In the genomic region with DNA sequence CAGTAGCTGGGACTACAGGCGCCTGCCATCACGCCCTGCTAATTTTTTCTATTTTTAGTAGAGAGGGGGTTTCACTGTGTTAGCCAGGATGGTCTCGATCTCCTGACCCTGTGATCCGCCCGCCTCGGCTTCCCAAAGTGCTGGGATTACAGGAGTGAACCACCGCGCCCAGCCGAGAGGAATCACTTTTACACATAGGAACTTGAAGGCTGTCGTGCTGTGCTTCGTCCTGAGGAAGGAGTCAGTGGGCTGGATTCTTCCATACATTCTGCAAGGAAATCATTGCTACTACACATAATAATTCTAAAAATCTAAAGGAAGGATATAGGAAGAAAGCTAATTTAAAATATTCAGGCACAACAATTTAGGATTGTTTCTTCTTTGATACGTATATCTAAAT, we compare ENCODE assay signal across 15 cellular contexts. TPM values are rescaled to one million over a fixed set of nuclear protein-coding genes. Genes with fewer than 3 reads are reported as not detected.
A peak's percentile ranks its signal among the peaks of the same experiment; 100 is the strongest.
DNase-seq lines count a peak whose midpoint lies in the region; ATAC-seq and TF ChIP-seq lines count a peak whose summit lies in the region.
"Had no signal": no experiment of that assay in that cellular context is flagged by ENCODE, and none has a peak within 500 bp of the region (broad histone marks: within the 10 kb centered on the region; RNA-seq: fewer than 3 reads in every experiment).

No MANE protein-coding gene starts in this region.

- H3K4me1 ChIP-seq in HCT116 (ENCODE audit: control insufficient read depth in 1 of 2, insufficient read depth in 2 of 2, low read length in 2 of 2) (no peaks in the 10 kb centered on the region), heart left ventricle (peaks cover 0 to 4% (median 0%) of the 10 kb centered on the region in 12 donors)

- no peaks in the 10 kb centered on the region for H3K36me3 ChIP-seq in HCT116 (ENCODE audit: control insufficient read depth in 1 of 2, insufficient read depth in 2 of 2, low read length in 2 of 2)
- peaks cover 6% of the 10 kb centered on the region; the same call in 1 of the 2 replicates for H3K36me3 ChIP-seq in SU-DHL-6 (ENCODE audit: low read length)
- no peaks in the 10 kb centered on the region for H3K36me3 ChIP-seq in heart left ventricle

- 55 to 64% (median 63%) methylated on average over 12 of the region's 12 CpGs for WGBS in heart left ventricle, 4 donors

- no peak overlapping the region for H3K4me3 Mint-ChIP-seq in activated CD4-positive, alpha-beta T cell treated with anti-CD3 and anti-CD28 coated beads, Interleukin-2, amount 10 ng/mL, durations not matched to agents 24 days and 14 days
- H3K4me3 Mint-ChIP-seq in stimulated activated naive B cell treated with anti-CD40 and anti-IgM and Interleukin-4, amounts not matched to agents 10 μg/mL and 1 μg/mL and 100 μg/mL, for 72 hours, result no peak overlapping the region

- H3K4me3 ChIP-seq in HCT116 (replicated peaks in 1 of 2; ENCODE audit: low read depth in 1 of 2, low read length in 2 of 2) (no peak overlapping the region), SU-DHL-6 (ENCODE audit: insufficient read depth, low read length, poor library complexity, severe bottlenecking) (peak overlapping the region; percentile 40), heart left ventricle (no peak overlapping the region)

- no peaks in the 10 kb centered on the region for H3K9me3 Mint-ChIP-seq in activated CD4-positive, alpha-beta T cell treated with anti-CD3 and anti-CD28 coated beads, Interleukin-2, amount 10 ng/mL, durations not matched to agents 24 days and 14 days
- peaks cover 0 to 2% of the 10 kb centered on the region in 2 donors for H3K9me3 Mint-ChIP-seq in stimulated activated naive B cell treated with anti-CD40 and anti-IgM and Interleukin-4, amounts not matched to agents 10 μg/mL and 1 μg/mL and 100 μg/mL, for 72 hours
- H3K9me3 Mint-ChIP-seq: CD8-positive, alpha-beta T cell had no signal

- ATAC-seq in HCT116 (peak; percentile 77), heart left ventricle (no peak)
- no peak for ATAC-seq in stimulated activated naive B cell treated with anti-CD40 and anti-IgM and Interleukin-4, amounts not matched to agents 10 μg/mL and 1 μg/mL and 100 μg/mL, for 72 hours (replicated peaks)

- H2AFZ ChIP-seq in HCT116 (ENCODE audit: low read depth, low read length, poor library complexity, severe bottlenecking), result peak overlapping the region; percentile 41
- H2AFZ ChIP-seq in SU-DHL-6 (ENCODE audit: low read depth, low read length, severe bottlenecking), result peak overlapping the region; percentile 32

- H3K27ac ChIP-seq in HCT116 (ENCODE audit: low read depth, low read length) (no peak overlapping the region), SU-DHL-6 (ENCODE audit: low read depth, low read length) (peak overlapping the region; percentile 97), heart left ventricle (no peak overlapping the region)
- H3K27ac ChIP-seq: 22Rv1 had no signal

- RAD21 ChIA-PET in HCT116 (lab: Charles Lee; ENCODE audit: low non-redundant PET in 1 of 2, low total read pairs in 2 of 2, uncharacterized antibody in 2 of 2, unreplicated experiment in 2 of 2), result no interaction called here

- POLR2A ChIA-PET in HCT116 (lab: Charles Lee), result no interaction called here

- H4K20me1 ChIP-seq in HCT116 (ENCODE audit: insufficient read depth) (no peaks in the 10 kb centered on the region), SU-DHL-6 (ENCODE audit: low read depth, low read length) (no peaks in the 10 kb centered on the region)

- H3K27me3 ChIP-seq in HCT116 (ENCODE audit: insufficient read depth, low read length) (no peaks in the 10 kb centered on the region), SU-DHL-6 (ENCODE audit: low read length) (no peaks in the 10 kb centered on the region), heart left ventricle (peaks cover 0 to 9% (median 0%) of the 10 kb centered on the region in 9 donors)

- no peak overlapping the region for H3K27ac Mint-ChIP-seq in activated CD4-positive, alpha-beta T cell treated with anti-CD3 and anti-CD28 coated beads, Interleukin-2, amount 10 ng/mL, durations not matched to agents 24 days and 14 days
- peak overlapping the region; percentile 53 for H3K27ac Mint-ChIP-seq in stimulated activated naive B cell treated with anti-CD40 and anti-IgM and Interleukin-4, amounts not matched to agents 10 μg/mL and 1 μg/mL and 100 μg/mL, for 72 hours

- TF ChIP-seq POLR2A in HCT116 (IDR thresholded peaks at IDR 0.05; ENCODE audit: borderline replicate concordance, extremely low read depth, insufficient read depth, insufficient read length) (no peak), heart left ventricle (IDR thresholded peaks at IDR 0.05) (no peak)

- no peaks in the 10 kb centered on the region for H3K36me3 Mint-ChIP-seq in activated CD4-positive, alpha-beta T cell treated with anti-CD3 and anti-CD28 coated beads, Interleukin-2, amount 10 ng/mL, durations not matched to agents 24 days and 14 days (ENCODE audit: low read depth)
- H3K36me3 Mint-ChIP-seq in stimulated activated naive B cell treated with anti-CD40 and anti-IgM and Interleukin-4, amounts not matched to agents 10 μg/mL and 1 μg/mL and 100 μg/mL, for 72 hours, result no peaks in the 10 kb centered on the region
- H3K36me3 Mint-ChIP-seq: CD14-positive monocyte; CD8-positive, alpha-beta T cell had no signal

- H3K79me2 ChIP-seq in HCT116 (ENCODE audit: insufficient read depth, low read length) (no peaks in the 10 kb centered on the region), SU-DHL-6 (ENCODE audit: insufficient read depth, low read length) (no peaks in the 10 kb centered on the region)

- TF ChIP-seq RAD21 in HCT116 (IDR thresholded peaks at IDR 0.05; ENCODE audit: low read depth), result no peak

- H3K9me2 ChIP-seq in HCT116 (ENCODE audit: insufficient read depth) (no peaks in the 10 kb centered on the region), SU-DHL-6 (replicated peaks; ENCODE audit: insufficient read depth, low read length) (no peaks in the 10 kb centered on the region)

- CTCF ChIA-PET in HCT116 (lab: Charles Lee), result no interaction called here

- no peak overlapping the region for H3K9ac ChIP-seq in HCT116 (ENCODE audit: low read length)
- peak overlapping the region; percentile 56 for H3K9ac ChIP-seq in SU-DHL-6 (ENCODE audit: low read length)

- H3F3A ChIP-seq in SU-DHL-6 (ENCODE audit: insufficient read depth), result peaks cover 61% of the 10 kb centered on the region

- peak; percentile 44 for DNase-seq in activated CD4-positive, alpha-beta T cell treated with anti-CD3 and anti-CD28 coated beads, Interleukin-2, amount 10 ng/mL, durations not matched to agents 24 days and 14 days
- DNase-seq in activated CD4-positive, alpha-beta T cell treated with anti-CD3 and anti-CD28 coated beads for 48 hours, result no peak
- DNase-seq in HCT116 (ENCODE audit: low read depth, low spot score) (peak; percentile 3), heart left ventricle (no peak), RKO (ENCODE audit: low spot score) (no peak), mesenteric fat pad (ENCODE audit: low spot score) (no peak)
- DNase-seq in stimulated activated naive B cell treated with anti-CD40 and anti-IgM and Interleukin-4, amounts not matched to agents 10 μg/mL and 1 μg/mL and 100 μg/mL, for 72 hours, result no peak
- DNase-seq: H7 had no signal

- peaks cover 27% of the 10 kb centered on the region for H3K4me1 Mint-ChIP-seq in activated CD4-positive, alpha-beta T cell treated with anti-CD3 and anti-CD28 coated beads, Interleukin-2, amount 10 ng/mL, durations not matched to agents 24 days and 14 days
- peaks cover 25 to 52% of the 10 kb centered on the region in 2 donors for H3K4me1 Mint-ChIP-seq in stimulated activated naive B cell treated with anti-CD40 and anti-IgM and Interleukin-4, amounts not matched to agents 10 μg/mL and 1 μg/mL and 100 μg/mL, for 72 hours

- intact Hi-C loops in activated CD4-positive, alpha-beta T cell treated with anti-CD3 and anti-CD28 coated beads, Interleukin-2, amount 10 ng/mL, durations not matched to agents 24 days and 14 days (cut with micrococcal nuclease), result loop anchor here (1.0 to 5.0 kb wide), 6 partner anchors 55 to 325 kb away; no protein-coding TSS in a partner anchor
- intact Hi-C loops in HCT116 (cut with micrococcal nuclease) (loop anchor here (2.0 kb wide), 2 partner anchors 227 to 277 kb away; no protein-coding TSS in a partner anchor), heart left ventricle (cut with DNase I) (loop anchor here in 9 of 10 donors (2.0 to 10.0 kb wide), 8 partner anchors 273 to 1023 kb away; no protein-coding TSS in a partner anchor)

- H3K4me2 ChIP-seq in HCT116 (ENCODE audit: low read length) (peak overlapping the region; percentile 49), SU-DHL-6 (ENCODE audit: low read depth, low read length, poor library complexity, severe bottlenecking) (peak overlapping the region; percentile 70)

- no TSS peak for BruUV-seq in HCT116 (replicated peaks; lab: Mats Ljungman, UMichigan)

- H3K27me3 Mint-ChIP-seq in activated CD4-positive, alpha-beta T cell treated with anti-CD3 and anti-CD28 coated beads, Interleukin-2, amount 10 ng/mL, durations not matched to agents 24 days and 14 days, result peaks cover 14% of the 10 kb centered on the region
- no peaks in the 10 kb centered on the region for H3K27me3 Mint-ChIP-seq in stimulated activated naive B cell treated with anti-CD40 and anti-IgM and Interleukin-4, amounts not matched to agents 10 μg/mL and 1 μg/mL and 100 μg/mL, for 72 hours

- no peak for TF ChIP-seq CTCF in HCT116 (IDR thresholded peaks at IDR 0.05 in 2 of 3, conservative IDR thresholded peaks at IDR 0.05 in 1 of 3; ENCODE audit: borderline replicate concordance in 1 of 3, insufficient read depth in 1 of 3, low read depth in 2 of 3, low read length in 2 of 3)
- TF ChIP-seq CTCF in SU-DHL-6 (IDR thresholded peaks at IDR 0.05; ENCODE audit: insufficient read depth, low read length, poor library complexity, severe bottlenecking), result no peak
- TF ChIP-seq CTCF in heart left ventricle (IDR thresholded peaks at IDR 0.05), result no peak

- H3K9me3 ChIP-seq in HCT116 (ENCODE audit: control insufficient read depth in 1 of 2, insufficient read depth in 1 of 2, low read depth in 1 of 2, low read length in 2 of 2) (no peaks in the 10 kb centered on the region), SU-DHL-6 (ENCODE audit: insufficient read depth, low read length) (peaks cover 4% of the 10 kb centered on the region; the same call in 1 of the 2 replicates), heart left ventricle (no peaks in the 10 kb centered on the region)

TF ChIP-seq in HCT116, 20 proteins besides CTCF, POLR2A, EP300 and RAD21 (continues in another document):
- TF ChIP-seq ZFX (IDR thresholded peaks at IDR 0.05) (no peak), TCF7L2 (IDR thresholded peaks at IDR 0.05; ENCODE audit: borderline replicate concordance, extremely low read depth, insufficient read depth, insufficient read length) (no peak), ELF1 (IDR thresholded peaks at IDR 0.05; ENCODE audit: borderline replicate concordance, low read depth) (no peak), JUND (IDR thresholded peaks at IDR 0.05) (no peak), POLR2AphosphoS5 (IDR thresholded peaks at IDR 0.05; ENCODE audit: low read depth, low read length) (no peak), EZH2 (IDR thresholded peaks at IDR 0.05) (no peak)

RNA-seq across cellular contexts. Expression of a gene that starts 48.8 kb away (rescaled TPM):
- not detected in 2 replicates for total RNA-seq in activated CD4-positive, alpha-beta T cell treated with anti-CD3 and anti-CD28 coated beads, Interleukin-2, amount 10 ng/mL, durations not matched to agents 24 days and 14 days
- total RNA-seq in HCT116 (2021; ENCODE audit: unreplicated experiment), result not detected
- not detected in 2 replicates for polyA plus RNA-seq in HCT116 (2012)
- total RNA-seq in heart left ventricle, result not detected
- polyA plus RNA-seq in heart left ventricle, result not detected
- not detected for total RNA-seq in mesenteric fat pad
- total RNA-seq: CD8-positive, alpha-beta T cell; Daoy; H7; HT-29; IMR-90 had no signal
- polyA plus RNA-seq: CD14-positive monocyte, IMR-90 had no signal

Comparison
In these comparisons a context has a peak if more than half of its experiments do, and no peak if none do; other contexts are left out.
1. DNase-seq: peak in activated CD4-positive, alpha-beta T cell treated with anti-CD3 and anti-CD28 coated beads, Interleukin-2, amount 10 ng/mL, durations not matched to agents 24 days and 14 days (single experiment) and HCT116 (single experiment); none in activated CD4-positive, alpha-beta T cell treated with anti-CD3 and anti-CD28 coated beads for 48 hours (single experiment), stimulated activated naive B cell treated with anti-CD40 and anti-IgM and Interleukin-4, amounts not matched to agents 10 μg/mL and 1 μg/mL and 100 μg/mL, for 72 hours (single experiment), heart left ventricle (0 of 5), RKO (single experiment) and mesenteric fat pad (single experiment).